In genomic region chrX:124938715-124939114, GRCh38 we compare ENCODE assay signal across 28 cellular contexts.
"Had no signal": no experiment of that assay in that cellular context is flagged by ENCODE, and none has a peak within 500 bp of the region (broad histone marks: within the 10 kb centered on the region; RNA-seq: fewer than 3 reads in every experiment).

No MANE protein-coding gene starts in this region.

- H3K4me1 Mint-ChIP-seq: activated naive CD8-positive, alpha-beta T cell treated with anti-CD3 and anti-CD28 coated beads for 36 hours; activated T-helper 17 cell treated with anti-CD3 and anti-CD28 coated beads, Interleukin-2, amount 50 U/mL, for 72 hours; central memory CD8-positive, alpha-beta T cell had no signal

- H3K36me3 ChIP-seq: ascending aorta, cardiac muscle cell, WERI-Rb-1 had no signal

- H3K4me1 ChIP-seq: ascending aorta had no signal

- H3K9me3 ChIP-seq: ascending aorta had no signal

- H3K36me3 Mint-ChIP-seq: activated naive CD8-positive, alpha-beta T cell treated with anti-CD3 and anti-CD28 coated beads for 36 hours had no signal

- H3K4me3 Mint-ChIP-seq: activated CD8-positive, alpha-beta T cell treated with anti-CD3 and anti-CD28 coated beads for 36 hours; activated naive CD8-positive, alpha-beta T cell treated with anti-CD3 and anti-CD28 coated beads for 36 hours; activated T-cell treated with anti-CD3 and anti-CD28 coated beads, Interleukin-2, amount 50 U/mL, for 72 hours; activated T-helper 17 cell treated with anti-CD3 and anti-CD28 coated beads, Interleukin-2, amount 50 U/mL, for 72 hours; central memory CD8-positive, alpha-beta T cell had no signal

- H3K27me3 Mint-ChIP-seq: activated CD8-positive, alpha-beta T cell treated with anti-CD3 and anti-CD28 coated beads for 36 hours; activated naive CD8-positive, alpha-beta T cell treated with anti-CD3 and anti-CD28 coated beads for 36 hours had no signal

- H3K27ac ChIP-seq: ascending aorta, cardiac muscle cell, PC-9, RWPE1, WERI-Rb-1 had no signal

- H3K9me3 Mint-ChIP-seq: activated CD8-positive, alpha-beta T cell treated with anti-CD3 and anti-CD28 coated beads for 36 hours; activated naive CD8-positive, alpha-beta T cell treated with anti-CD3 and anti-CD28 coated beads for 36 hours; activated T-cell treated with anti-CD3 and anti-CD28 coated beads, Interleukin-2, amount 50 U/mL, for 72 hours; activated T-helper 17 cell treated with anti-CD3 and anti-CD28 coated beads, Interleukin-2, amount 50 U/mL, for 72 hours; central memory CD8-positive, alpha-beta T cell had no signal

- FAIRE-seq: K562, RCC 7860 had no signal

- H3K4me3 ChIP-seq: ascending aorta, cardiac muscle cell, K562, PC-9 had no signal

- H3K27ac Mint-ChIP-seq: activated CD8-positive, alpha-beta T cell treated with anti-CD3 and anti-CD28 coated beads for 36 hours; activated naive CD8-positive, alpha-beta T cell treated with anti-CD3 and anti-CD28 coated beads for 36 hours; activated T-cell treated with anti-CD3 and anti-CD28 coated beads, Interleukin-2, amount 50 U/mL, for 72 hours; activated T-helper 17 cell treated with anti-CD3 and anti-CD28 coated beads, Interleukin-2, amount 50 U/mL, for 72 hours had no signal

- H3K27me3 ChIP-seq: ascending aorta, cardiac muscle cell had no signal

- H3K4me2 ChIP-seq: PC-9 had no signal

- ATAC-seq: activated CD8-positive, alpha-beta T cell treated with anti-CD3 and anti-CD28 coated beads for 36 hours; activated T-cell treated with anti-CD3 and anti-CD28 coated beads, Interleukin-2, amount 50 U/mL, for 72 hours; activated T-helper 17 cell treated with anti-CD3 and anti-CD28 coated beads, Interleukin-2, amount 50 U/mL, for 72 hours; K562; Right ventricle myocardium inferior had no signal

- DNase-seq: activated CD4-positive, alpha-beta T cell treated with anti-CD3 and anti-CD28 coated beads for 1 hour; activated CD4-positive, alpha-beta T cell treated with anti-CD3 and anti-CD28 coated beads for 48 hours; activated CD4-positive, CD25-positive, alpha-beta regulatory T cell; activated CD8-positive, alpha-beta T cell treated with anti-CD3 and anti-CD28 coated beads for 36 hours; activated effector memory CD4-positive, alpha-beta T cell treated with anti-CD3 and anti-CD28 coated beads, Interleukin-2, amount 50 U/mL, for 16 hours; activated naive CD4-positive, alpha-beta T cell; activated naive CD4-positive, alpha-beta T cell treated with anti-CD3 and anti-CD28 coated beads, Interleukin-2, amount 50 U/mL, for 16 hours; activated naive CD8-positive, alpha-beta T cell treated with anti-CD3 and anti-CD28 coated beads for 36 hours; activated T-cell treated with anti-CD3 and anti-CD28 coated beads, Interleukin-2, amount 50 U/mL, for 1 hour; activated T-cell treated with anti-CD3 and anti-CD28 coated beads, Interleukin-2, amount 50 U/mL, for 72 hours; amniotic stem cell; NCI-H1436 treated with DMSO at 0.1 percent for 48 hours; NCI-H187 treated with DMSO at 0.1 percent for 48 hours; NCI-H2171; NCI-H524; PC-9; SIG-M5; SW 1271; T1000; WERI-Rb-1 had no signal

- H2AFZ ChIP-seq: PC-9 had no signal
